24 cellular contexts compared by ENCODE assay signal in the genomic region with DNA sequence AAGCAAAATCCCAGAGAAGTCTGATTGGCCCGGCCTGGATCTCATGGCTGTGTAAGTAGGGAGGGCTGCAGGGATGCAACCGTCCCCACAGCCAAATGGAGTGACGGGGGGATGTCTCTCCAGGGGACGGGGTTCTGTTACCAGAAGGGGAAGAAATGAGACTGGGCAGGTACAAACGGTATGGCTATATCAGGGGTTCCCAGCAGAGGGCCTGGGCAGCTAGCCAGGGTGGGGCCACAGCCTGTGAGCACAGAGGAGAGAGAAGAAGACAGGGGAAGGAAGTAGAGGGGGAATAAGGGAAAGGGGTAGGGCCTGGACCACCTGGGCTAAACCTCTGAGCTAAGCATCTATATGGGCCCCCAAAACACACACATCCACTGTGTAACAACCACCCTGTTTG.
"Had no signal": no experiment of that assay in that cellular context is flagged by ENCODE, and none has a peak within 500 bp of the region (broad histone marks: within the 10 kb centered on the region; RNA-seq: fewer than 3 reads in every experiment).

No MANE protein-coding gene starts in this region.

- H3K27ac Mint-ChIP-seq: activated B cell treated with CpG ODN at 0.5 μM for 24 hours; activated CD8-positive, alpha-beta T cell treated with anti-CD3 and anti-CD28 coated beads for 36 hours; activated naive CD4-positive, alpha-beta T cell treated with anti-CD3 and anti-CD28 coated beads, Interleukin-2, amount 10 ng/mL, durations not matched to agents 7 days and 5 days; activated naive CD8-positive, alpha-beta T cell treated with anti-CD3 and anti-CD28 coated beads for 36 hours; activated T-cell treated with anti-CD3 and anti-CD28 coated beads, Interleukin-2, amount 50 U/mL, for 72 hours; activated T-helper 2 cell treated with anti-CD3 and anti-CD28 coated beads, Interferon-gamma antibody, Interleukin-2, Interleukin-4, amounts not matched to agents 10 μg/mL and 5 μg/mL and 100 μg/mL, durations not matched to agents 14 hours and 24 hours and 36 hours; T-cell had no signal

- DNase-seq: activated B cell treated with CpG ODN at 0.5 μM for 24 hours; activated CD8-positive, alpha-beta memory T cell treated with anti-CD3 and anti-CD28 coated beads, Interleukin-2, amount 50 U/mL, for 4 hours; activated CD8-positive, alpha-beta T cell treated with anti-CD3 and anti-CD28 coated beads for 36 hours; activated gamma-delta T cell treated with Interleukin-2 at 50 U/mL for 16 hours; activated naive CD4-positive, alpha-beta T cell treated with anti-CD3 and anti-CD28 coated beads, Interleukin-2, amount 10 ng/mL, durations not matched to agents 7 days and 5 days; activated naive CD8-positive, alpha-beta T cell treated with anti-CD3 and anti-CD28 coated beads for 36 hours; activated T-cell treated with anti-CD3 and anti-CD28 coated beads, Interleukin-2, amount 50 U/mL, for 72 hours; brain microvascular endothelial cell; MG63; MV-4-11; NCI-H1092 treated with DMSO at 0.1 percent for 48 hours; NCI-H1436; NCI-H1694 treated with DMSO at 0.1 percent for 48 hours; NCI-H2029 treated with DMSO at 0.1 percent for 48 hours; NCI-H345; NCI-H510A; NCI-H526 treated with DMSO at 0.1 percent for 48 hours; PC-9; SIG-M5; T-cell had no signal

- H3K4me2 ChIP-seq: KMS-11, PC-9 had no signal

- H3K9me3 ChIP-seq: MG63 had no signal

- H3K4me3 ChIP-seq: cardiac muscle cell, MG63, PC-9, SK-N-MC had no signal

- H3K27me3 ChIP-seq: brain microvascular endothelial cell, cardiac muscle cell, MG63 had no signal

- ATAC-seq: activated CD8-positive, alpha-beta T cell treated with anti-CD3 and anti-CD28 coated beads for 36 hours; activated T-cell treated with anti-CD3 and anti-CD28 coated beads, Interleukin-2, amount 50 U/mL, for 72 hours; T-cell had no signal

- H3K27ac ChIP-seq: brain microvascular endothelial cell, cardiac muscle cell, KMS-11, PC-9, SK-N-MC had no signal

- H3K9me3 Mint-ChIP-seq: activated B cell treated with CpG ODN at 0.5 μM for 24 hours; activated CD8-positive, alpha-beta T cell treated with anti-CD3 and anti-CD28 coated beads for 36 hours; activated naive CD4-positive, alpha-beta T cell treated with anti-CD3 and anti-CD28 coated beads, Interleukin-2, amount 10 ng/mL, durations not matched to agents 7 days and 5 days; activated naive CD8-positive, alpha-beta T cell treated with anti-CD3 and anti-CD28 coated beads for 36 hours; activated T-cell treated with anti-CD3 and anti-CD28 coated beads, Interleukin-2, amount 50 U/mL, for 72 hours; activated T-helper 2 cell treated with anti-CD3 and anti-CD28 coated beads, Interferon-gamma antibody, Interleukin-2, Interleukin-4, amounts not matched to agents 10 μg/mL and 5 μg/mL and 100 μg/mL, durations not matched to agents 14 hours and 24 hours and 36 hours; T-cell had no signal

- H3K27me3 Mint-ChIP-seq: activated B cell treated with CpG ODN at 0.5 μM for 24 hours; activated CD8-positive, alpha-beta T cell treated with anti-CD3 and anti-CD28 coated beads for 36 hours had no signal

- H3K4me1 Mint-ChIP-seq: activated B cell treated with CpG ODN at 0.5 μM for 24 hours; activated naive CD4-positive, alpha-beta T cell treated with anti-CD3 and anti-CD28 coated beads, Interleukin-2, amount 10 ng/mL, durations not matched to agents 7 days and 5 days; activated naive CD8-positive, alpha-beta T cell treated with anti-CD3 and anti-CD28 coated beads for 36 hours; T-cell had no signal

- H3K4me3 Mint-ChIP-seq: activated B cell treated with CpG ODN at 0.5 μM for 24 hours; activated CD8-positive, alpha-beta T cell treated with anti-CD3 and anti-CD28 coated beads for 36 hours; activated naive CD4-positive, alpha-beta T cell treated with anti-CD3 and anti-CD28 coated beads, Interleukin-2, amount 10 ng/mL, durations not matched to agents 7 days and 5 days; activated naive CD8-positive, alpha-beta T cell treated with anti-CD3 and anti-CD28 coated beads for 36 hours; activated T-cell treated with anti-CD3 and anti-CD28 coated beads, Interleukin-2, amount 50 U/mL, for 72 hours; T-cell had no signal

- H2AFZ ChIP-seq: PC-9 had no signal

- H3K36me3 Mint-ChIP-seq: activated naive CD4-positive, alpha-beta T cell treated with anti-CD3 and anti-CD28 coated beads, Interleukin-2, amount 10 ng/mL, durations not matched to agents 7 days and 5 days; activated naive CD8-positive, alpha-beta T cell treated with anti-CD3 and anti-CD28 coated beads for 36 hours; T-cell had no signal

- H3K9ac ChIP-seq: KMS-11 had no signal

- H3K36me3 ChIP-seq: brain microvascular endothelial cell, cardiac muscle cell, MG63 had no signal
